ENCODE assay signal across 1 cellular context in the genomic region with DNA sequence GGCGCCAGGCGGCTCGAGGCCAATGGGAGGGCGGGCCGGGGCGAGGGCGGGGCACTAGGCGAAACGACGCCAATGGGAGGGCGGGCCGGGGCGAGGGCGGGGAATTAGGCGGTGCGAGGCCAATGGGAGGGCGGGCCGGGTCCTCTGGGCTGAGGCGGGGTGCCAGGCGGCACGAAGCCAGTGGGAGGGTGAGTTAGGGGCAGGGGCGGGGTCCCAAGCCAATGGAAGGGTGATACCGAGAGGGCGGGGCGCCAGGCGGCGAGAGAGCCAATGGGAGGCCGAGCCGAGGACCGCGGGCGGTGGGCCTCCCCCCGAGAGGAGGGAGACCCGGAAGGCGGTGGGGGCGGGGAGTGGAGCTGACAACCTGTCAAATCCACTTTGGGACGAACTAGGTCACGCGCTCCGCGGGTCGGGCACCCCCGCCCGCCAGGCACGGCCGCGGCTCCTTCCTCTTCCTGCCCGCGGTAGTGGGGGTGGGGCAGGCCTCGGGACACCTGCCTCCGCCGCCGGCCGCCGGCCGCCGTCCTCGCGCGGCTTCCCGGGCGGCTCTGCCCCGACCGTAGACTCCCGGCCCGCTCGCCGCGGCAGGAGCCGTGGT.
TF ChIP-seq lines count a peak whose summit lies in the region.

No MANE protein-coding gene starts in this region.

TF ChIP-seq in K562, 482 proteins besides CTCF, POLR2A, EP300 and RAD21 (continued from another document and continues in another):
- TF ChIP-seq, protein P1, sequence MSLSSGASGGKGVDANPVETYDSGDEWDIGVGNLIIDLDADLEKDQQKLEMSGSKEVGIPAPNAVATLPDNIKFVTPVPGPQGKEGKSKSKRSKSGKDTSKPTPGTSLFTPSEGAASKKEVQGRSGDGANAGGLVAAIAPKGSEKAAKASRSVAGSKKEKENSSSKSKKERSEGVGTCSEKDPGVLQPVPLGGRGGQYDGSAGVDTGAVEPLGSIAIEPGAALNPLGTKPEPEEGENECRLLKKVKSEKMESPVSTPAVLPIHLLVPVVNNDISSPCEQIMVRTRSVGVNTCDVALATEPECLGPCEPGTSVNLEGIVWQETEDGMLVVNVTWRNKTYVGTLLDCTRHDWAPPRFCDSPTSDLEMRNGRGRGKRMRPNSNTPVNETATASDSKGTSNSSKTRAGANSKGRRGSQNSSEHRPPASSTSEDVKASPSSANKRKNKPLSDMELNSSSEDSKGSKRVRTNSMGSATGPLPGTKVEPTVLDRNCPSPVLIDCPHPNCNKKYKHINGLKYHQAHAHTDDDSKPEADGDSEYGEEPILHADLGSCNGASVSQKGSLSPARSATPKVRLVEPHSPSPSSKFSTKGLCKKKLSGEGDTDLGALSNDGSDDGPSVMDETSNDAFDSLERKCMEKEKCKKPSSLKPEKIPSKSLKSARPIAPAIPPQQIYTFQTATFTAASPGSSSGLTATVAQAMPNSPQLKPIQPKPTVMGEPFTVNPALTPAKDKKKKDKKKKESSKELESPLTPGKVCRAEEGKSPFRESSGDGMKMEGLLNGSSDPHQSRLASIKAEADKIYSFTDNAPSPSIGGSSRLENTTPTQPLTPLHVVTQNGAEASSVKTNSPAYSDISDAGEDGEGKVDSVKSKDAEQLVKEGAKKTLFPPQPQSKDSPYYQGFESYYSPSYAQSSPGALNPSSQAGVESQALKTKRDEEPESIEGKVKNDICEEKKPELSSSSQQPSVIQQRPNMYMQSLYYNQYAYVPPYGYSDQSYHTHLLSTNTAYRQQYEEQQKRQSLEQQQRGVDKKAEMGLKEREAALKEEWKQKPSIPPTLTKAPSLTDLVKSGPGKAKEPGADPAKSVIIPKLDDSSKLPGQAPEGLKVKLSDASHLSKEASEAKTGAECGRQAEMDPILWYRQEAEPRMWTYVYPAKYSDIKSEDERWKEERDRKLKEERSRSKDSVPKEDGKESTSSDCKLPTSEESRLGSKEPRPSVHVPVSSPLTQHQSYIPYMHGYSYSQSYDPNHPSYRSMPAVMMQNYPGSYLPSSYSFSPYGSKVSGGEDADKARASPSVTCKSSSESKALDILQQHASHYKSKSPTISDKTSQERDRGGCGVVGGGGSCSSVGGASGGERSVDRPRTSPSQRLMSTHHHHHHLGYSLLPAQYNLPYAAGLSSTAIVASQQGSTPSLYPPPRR (CRISPR knock-in tag; IDR thresholded peaks at IDR 0.05; ENCODE audit: borderline replicate concordance), result no peak
- TF ChIP-seq, protein P2, sequence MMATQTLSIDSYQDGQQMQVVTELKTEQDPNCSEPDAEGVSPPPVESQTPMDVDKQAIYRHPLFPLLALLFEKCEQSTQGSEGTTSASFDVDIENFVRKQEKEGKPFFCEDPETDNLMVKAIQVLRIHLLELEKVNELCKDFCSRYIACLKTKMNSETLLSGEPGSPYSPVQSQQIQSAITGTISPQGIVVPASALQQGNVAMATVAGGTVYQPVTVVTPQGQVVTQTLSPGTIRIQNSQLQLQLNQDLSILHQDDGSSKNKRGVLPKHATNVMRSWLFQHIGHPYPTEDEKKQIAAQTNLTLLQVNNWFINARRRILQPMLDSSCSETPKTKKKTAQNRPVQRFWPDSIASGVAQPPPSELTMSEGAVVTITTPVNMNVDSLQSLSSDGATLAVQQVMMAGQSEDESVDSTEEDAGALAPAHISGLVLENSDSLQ (IDR thresholded peaks at IDR 0.05), result peak; percentile 97
- TF ChIP-seq, protein P3, sequence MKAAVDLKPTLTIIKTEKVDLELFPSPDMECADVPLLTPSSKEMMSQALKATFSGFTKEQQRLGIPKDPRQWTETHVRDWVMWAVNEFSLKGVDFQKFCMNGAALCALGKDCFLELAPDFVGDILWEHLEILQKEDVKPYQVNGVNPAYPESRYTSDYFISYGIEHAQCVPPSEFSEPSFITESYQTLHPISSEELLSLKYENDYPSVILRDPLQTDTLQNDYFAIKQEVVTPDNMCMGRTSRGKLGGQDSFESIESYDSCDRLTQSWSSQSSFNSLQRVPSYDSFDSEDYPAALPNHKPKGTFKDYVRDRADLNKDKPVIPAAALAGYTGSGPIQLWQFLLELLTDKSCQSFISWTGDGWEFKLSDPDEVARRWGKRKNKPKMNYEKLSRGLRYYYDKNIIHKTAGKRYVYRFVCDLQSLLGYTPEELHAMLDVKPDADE (conservative IDR thresholded peaks at IDR 0.05; ENCODE audit: control insufficient read depth, low read depth, low read length), result peak; percentile 81; the same call in 1 of the 2 replicates
- TF ChIP-seq ZBTB43 (CRISPR knock-in tag; IDR thresholded peaks at IDR 0.05) (no peak), NELFE (IDR thresholded peaks at IDR 0.05; ENCODE audit: insufficient read depth, insufficient read length) (no peak), POLR2B (IDR thresholded peaks at IDR 0.05; ENCODE audit: low read depth, partially characterized antibody) (no peak), CHCHD3 (CRISPR knock-in tag; IDR thresholded peaks at IDR 0.05) (peak; percentile 88; the same call in 1 of the 2 replicates), MLLT1 (IDR thresholded peaks at IDR 0.05) (no peak), FOXM1 (IDR thresholded peaks at IDR 0.05; ENCODE audit: low read depth) (no peak), FOXM1 (CRISPR knock-in tag; IDR thresholded peaks at IDR 0.05; ENCODE audit: low read depth) (no peak), HDGF (IDR thresholded peaks at IDR 0.05) (no peak), IRF2 (CRISPR knock-in tag; IDR thresholded peaks at IDR 0.05) (no peak), ZNF347 (CRISPR knock-in tag; IDR thresholded peaks at IDR 0.05; ENCODE audit: low read depth) (no peak), MCM3 (IDR thresholded peaks at IDR 0.05) (no peak), ZNF644 (tag; IDR thresholded peaks at IDR 0.05; ENCODE audit: low read depth) (no peak), PHB (CRISPR knock-in tag; IDR thresholded peaks at IDR 0.05) (no peak), HNRNPUL1 (IDR thresholded peaks at IDR 0.05; ENCODE audit: low read length) (no peak), ETV5 (CRISPR knock-in tag; IDR thresholded peaks at IDR 0.05; ENCODE audit: low read depth) (no peak; the same call in none of the 2 replicates), SREBF1 (IDR thresholded peaks at IDR 0.05; ENCODE audit: borderline replicate concordance, low read depth, low read length) (no peak), CBX8 (IDR thresholded peaks at IDR 0.05; ENCODE audit: borderline replicate concordance, extremely low read depth, low read depth, low read length, poor library complexity, severe bottlenecking) (no peak), MTF1 (CRISPR knock-in tag; IDR thresholded peaks at IDR 0.05; ENCODE audit: borderline replicate concordance) (no peak), NR2C2 (CRISPR knock-in tag; IDR thresholded peaks at IDR 0.05) (no peak), NR2C2 (tag; IDR thresholded peaks at IDR 0.05) (no peak; the same call in 1 of the 2 replicates), ZZZ3 (IDR thresholded peaks at IDR 0.05) (no peak), XRCC4 (IDR thresholded peaks at IDR 0.05; ENCODE audit: extremely low read depth, insufficient read depth, insufficient read length) (no peak), NEUROD1 (IDR thresholded peaks at IDR 0.05; ENCODE audit: borderline replicate concordance, low read depth, low read length, partially characterized antibody) (peak; percentile 74), ZNF274 (IDR thresholded peaks at IDR 0.05; ENCODE audit: borderline replicate concordance, low read depth, low read length) (no peak), ZNF133 (CRISPR knock-in tag; IDR thresholded peaks at IDR 0.05) (no peak), MEF2A (IDR thresholded peaks at IDR 0.05; ENCODE audit: control insufficient read depth, low read depth, low read length) (no peak), CBFA2T2 (conservative IDR thresholded peaks at IDR 0.05) (no peak), RBBP5 (IDR thresholded peaks at IDR 0.05; ENCODE audit: borderline replicate concordance, insufficient read depth, low read length, poor library complexity, severe bottlenecking) (no peak), CTBP1 (IDR thresholded peaks at IDR 0.05; ENCODE audit: borderline replicate concordance) (no peak; the same call in 1 of the 2 replicates), SRF (CRISPR knock-in tag; IDR thresholded peaks at IDR 0.05) (peak in 1 of 2 experiments; percentile 67; a peak in 2 of 4 replicates), GTF2F1 (IDR thresholded peaks at IDR 0.05; ENCODE audit: low read depth, low read length) (peak; percentile 83; the same call in 1 of the 2 replicates), ZNF780A (CRISPR knock-in tag; IDR thresholded peaks at IDR 0.05) (no peak), ZNF253 (CRISPR knock-in tag; conservative IDR thresholded peaks at IDR 0.05) (no peak), ZNF282 (CRISPR knock-in tag; IDR thresholded peaks at IDR 0.05) (no peak), NFE2L1 (tag; IDR thresholded peaks at IDR 0.05; ENCODE audit: borderline replicate concordance, low read depth) (no peak), FOSL1 (tag; conservative IDR thresholded peaks at IDR 0.05) (no peak; the same call in 1 of the 2 replicates), TRIM24 (IDR thresholded peaks at IDR 0.05) (peak in 1 of 2 experiments; percentile 40; a peak in 1 of 4 replicates), PTTG1 (tag; IDR thresholded peaks at IDR 0.05; ENCODE audit: low read depth) (no peak), SETDB1 (IDR thresholded peaks at IDR 0.05; ENCODE audit: low read length) (no peak), ATF4 (CRISPR knock-in tag; IDR thresholded peaks at IDR 0.05) (0 out of 2 replicates have a peak, but pooled peaks have one; percentile 27)
- TF ChIP-seq, protein P4, sequence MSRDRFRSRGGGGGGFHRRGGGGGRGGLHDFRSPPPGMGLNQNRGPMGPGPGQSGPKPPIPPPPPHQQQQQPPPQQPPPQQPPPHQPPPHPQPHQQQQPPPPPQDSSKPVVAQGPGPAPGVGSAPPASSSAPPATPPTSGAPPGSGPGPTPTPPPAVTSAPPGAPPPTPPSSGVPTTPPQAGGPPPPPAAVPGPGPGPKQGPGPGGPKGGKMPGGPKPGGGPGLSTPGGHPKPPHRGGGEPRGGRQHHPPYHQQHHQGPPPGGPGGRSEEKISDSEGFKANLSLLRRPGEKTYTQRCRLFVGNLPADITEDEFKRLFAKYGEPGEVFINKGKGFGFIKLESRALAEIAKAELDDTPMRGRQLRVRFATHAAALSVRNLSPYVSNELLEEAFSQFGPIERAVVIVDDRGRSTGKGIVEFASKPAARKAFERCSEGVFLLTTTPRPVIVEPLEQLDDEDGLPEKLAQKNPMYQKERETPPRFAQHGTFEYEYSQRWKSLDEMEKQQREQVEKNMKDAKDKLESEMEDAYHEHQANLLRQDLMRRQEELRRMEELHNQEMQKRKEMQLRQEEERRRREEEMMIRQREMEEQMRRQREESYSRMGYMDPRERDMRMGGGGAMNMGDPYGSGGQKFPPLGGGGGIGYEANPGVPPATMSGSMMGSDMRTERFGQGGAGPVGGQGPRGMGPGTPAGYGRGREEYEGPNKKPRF (IDR thresholded peaks at IDR 0.05; ENCODE audit: low read depth, low read length), result no peak
- TF ChIP-seq, protein P5, sequence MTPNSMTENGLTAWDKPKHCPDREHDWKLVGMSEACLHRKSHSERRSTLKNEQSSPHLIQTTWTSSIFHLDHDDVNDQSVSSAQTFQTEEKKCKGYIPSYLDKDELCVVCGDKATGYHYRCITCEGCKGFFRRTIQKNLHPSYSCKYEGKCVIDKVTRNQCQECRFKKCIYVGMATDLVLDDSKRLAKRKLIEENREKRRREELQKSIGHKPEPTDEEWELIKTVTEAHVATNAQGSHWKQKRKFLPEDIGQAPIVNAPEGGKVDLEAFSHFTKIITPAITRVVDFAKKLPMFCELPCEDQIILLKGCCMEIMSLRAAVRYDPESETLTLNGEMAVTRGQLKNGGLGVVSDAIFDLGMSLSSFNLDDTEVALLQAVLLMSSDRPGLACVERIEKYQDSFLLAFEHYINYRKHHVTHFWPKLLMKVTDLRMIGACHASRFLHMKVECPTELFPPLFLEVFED (CRISPR knock-in tag; conservative IDR thresholded peaks at IDR 0.05), result no peak
- TF ChIP-seq, protein P6, sequence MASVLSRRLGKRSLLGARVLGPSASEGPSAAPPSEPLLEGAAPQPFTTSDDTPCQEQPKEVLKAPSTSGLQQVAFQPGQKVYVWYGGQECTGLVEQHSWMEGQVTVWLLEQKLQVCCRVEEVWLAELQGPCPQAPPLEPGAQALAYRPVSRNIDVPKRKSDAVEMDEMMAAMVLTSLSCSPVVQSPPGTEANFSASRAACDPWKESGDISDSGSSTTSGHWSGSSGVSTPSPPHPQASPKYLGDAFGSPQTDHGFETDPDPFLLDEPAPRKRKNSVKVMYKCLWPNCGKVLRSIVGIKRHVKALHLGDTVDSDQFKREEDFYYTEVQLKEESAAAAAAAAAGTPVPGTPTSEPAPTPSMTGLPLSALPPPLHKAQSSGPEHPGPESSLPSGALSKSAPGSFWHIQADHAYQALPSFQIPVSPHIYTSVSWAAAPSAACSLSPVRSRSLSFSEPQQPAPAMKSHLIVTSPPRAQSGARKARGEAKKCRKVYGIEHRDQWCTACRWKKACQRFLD (CRISPR knock-in tag; IDR thresholded peaks at IDR 0.05), result peak; percentile 75; the same call in 1 of the 2 replicates
